Comparison of ENCODE assay signal across 27 cellular contexts in the genomic region with DNA sequence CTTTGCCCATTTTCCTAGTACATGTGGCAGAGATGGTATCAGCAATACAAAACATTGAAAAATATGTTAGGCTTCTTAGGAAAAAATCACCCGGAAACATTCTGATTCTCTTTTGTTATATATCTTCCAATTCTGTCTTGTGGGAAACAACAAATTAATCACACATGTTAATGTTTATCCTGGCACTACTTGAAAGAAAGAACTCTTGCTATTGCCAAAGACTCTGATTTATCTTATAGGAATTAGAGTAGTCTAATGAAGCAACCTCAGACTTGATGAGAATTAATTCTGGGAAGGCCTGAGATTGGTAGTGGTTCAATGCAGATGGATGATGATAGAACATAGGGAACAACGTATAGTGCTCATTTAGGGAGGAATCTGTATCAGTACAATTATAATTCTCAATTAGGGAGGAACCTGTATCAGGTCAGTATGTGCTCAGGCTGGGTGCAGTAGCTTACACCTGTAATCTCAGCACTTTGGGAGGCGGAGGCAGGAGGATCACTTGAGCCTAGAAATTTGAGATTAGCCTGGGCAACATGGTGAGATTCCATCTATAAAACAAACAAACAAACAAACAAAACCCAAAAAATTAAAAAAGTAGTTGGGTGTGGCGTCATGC. TPM values are rescaled to one million over a fixed set of nuclear protein-coding genes. Genes with fewer than 3 reads are reported as not detected.
"Had no signal": no experiment of that assay in that cellular context is flagged by ENCODE, and none has a peak within 500 bp of the region (broad histone marks: within the 10 kb centered on the region; RNA-seq: fewer than 3 reads in every experiment).

No MANE protein-coding gene starts in this region.

- H3K27me3 ChIP-seq: ascending aorta, colonic mucosa, esophagus squamous epithelium, gastrocnemius medialis, right atrium auricular region, vagina had no signal

- H3K36me3 ChIP-seq: ascending aorta, colonic mucosa, esophagus squamous epithelium, gastrocnemius medialis, left ventricle myocardium inferior, right atrium auricular region, vagina had no signal

- H3K9me3 ChIP-seq: ascending aorta, colonic mucosa, esophagus squamous epithelium, gastrocnemius medialis, left ventricle myocardium inferior, right atrium auricular region, vagina had no signal

- H3K9me3 Mint-ChIP-seq: activated CD4-positive, alpha-beta T cell treated with anti-CD3 and anti-CD28 coated beads, Interleukin-2, amount 10 ng/mL, durations not matched to agents 24 days and 14 days; activated T-cell treated with anti-CD3 and anti-CD28 coated beads, Interleukin-2, amount 50 U/mL, for 24 hours; activated T-helper 2 cell treated with anti-CD3 and anti-CD28 coated beads, Interferon-gamma antibody, Interleukin-2, Interleukin-4, amounts not matched to agents 10 μg/mL and 5 μg/mL and 100 μg/mL, durations not matched to agents 14 hours and 24 hours and 36 hours; nephron progenitor cell had no signal

- DNase-seq: activated CD4-positive, alpha-beta T cell treated with anti-CD3 and anti-CD28 coated beads, Interleukin-2, amount 10 ng/mL, durations not matched to agents 24 days and 14 days; activated CD8-positive, alpha-beta T cell treated with anti-CD3 and anti-CD28 coated beads, Interleukin-2, amount 10 ng/mL, durations not matched to agents 7 days and 5 days; activated naive CD4-positive, alpha-beta T cell treated with Interleukin-2 at 50 U/mL for 16 hours; activated naive CD8-positive, alpha-beta T cell treated with anti-CD3 and anti-CD28 coated beads, Interleukin-2, amount 10 ng/mL, durations not matched to agents 7 days and 5 days; activated T-cell treated with anti-CD3 and anti-CD28 coated beads, Interleukin-2, amount 50 U/mL, for 24 hours; central memory CD4-positive, alpha-beta T cell; colonic mucosa; esophagus squamous epithelium; gastrocnemius medialis; head of caudate nucleus; left ventricle myocardium inferior; mammary epithelial cell; nephron progenitor cell; occipital lobe; stimulated activated naive CD8-positive, alpha-beta T cell treated with anti-CD3 and anti-CD28 coated beads, Interleukin-15, amount 100 ng/mL, for 72 hours; T-cell; trophoblast cell had no signal

- H3K4me1 Mint-ChIP-seq: activated CD4-positive, alpha-beta T cell treated with anti-CD3 and anti-CD28 coated beads, Interleukin-2, amount 10 ng/mL, durations not matched to agents 24 days and 14 days; activated naive CD8-positive, alpha-beta T cell treated with anti-CD3 and anti-CD28 coated beads, Interleukin-2, amount 10 ng/mL, durations not matched to agents 7 days and 5 days; stimulated activated naive CD8-positive, alpha-beta T cell treated with anti-CD3 and anti-CD28 coated beads, Interleukin-15, amount 100 ng/mL, for 72 hours; T-cell had no signal

- H3K4me1 ChIP-seq: ascending aorta, colonic mucosa, esophagus squamous epithelium, gastrocnemius medialis, left ventricle myocardium inferior, right atrium auricular region, vagina had no signal

- H3K36me3 Mint-ChIP-seq: activated naive CD8-positive, alpha-beta T cell treated with anti-CD3 and anti-CD28 coated beads, Interleukin-2, amount 10 ng/mL, durations not matched to agents 7 days and 5 days; T-cell had no signal

- H3K4me3 Mint-ChIP-seq: activated CD4-positive, alpha-beta T cell treated with anti-CD3 and anti-CD28 coated beads, Interleukin-2, amount 10 ng/mL, durations not matched to agents 24 days and 14 days; activated CD8-positive, alpha-beta T cell treated with anti-CD3 and anti-CD28 coated beads, Interleukin-2, amount 10 ng/mL, durations not matched to agents 7 days and 5 days; activated naive CD8-positive, alpha-beta T cell treated with anti-CD3 and anti-CD28 coated beads, Interleukin-2, amount 10 ng/mL, durations not matched to agents 7 days and 5 days; activated T-cell treated with anti-CD3 and anti-CD28 coated beads, Interleukin-2, amount 50 U/mL, for 24 hours; nephron progenitor cell; stimulated activated naive CD8-positive, alpha-beta T cell treated with anti-CD3 and anti-CD28 coated beads, Interleukin-15, amount 100 ng/mL, for 72 hours; T-cell had no signal

- H3K27me3 Mint-ChIP-seq: activated CD4-positive, alpha-beta T cell treated with anti-CD3 and anti-CD28 coated beads, Interleukin-2, amount 10 ng/mL, durations not matched to agents 24 days and 14 days; activated naive CD8-positive, alpha-beta T cell treated with anti-CD3 and anti-CD28 coated beads, Interleukin-2, amount 10 ng/mL, durations not matched to agents 7 days and 5 days; activated T-cell treated with anti-CD3 and anti-CD28 coated beads, Interleukin-2, amount 50 U/mL, for 24 hours; stimulated activated naive CD8-positive, alpha-beta T cell treated with anti-CD3 and anti-CD28 coated beads, Interleukin-15, amount 100 ng/mL, for 72 hours; T-cell had no signal

- H3K4me3 ChIP-seq: ascending aorta, colonic mucosa, esophagus squamous epithelium, gastrocnemius medialis, left ventricle myocardium inferior, right atrium auricular region, skin epidermis, vagina had no signal

- H3K27ac Mint-ChIP-seq: activated CD4-positive, alpha-beta T cell treated with anti-CD3 and anti-CD28 coated beads, Interleukin-2, amount 10 ng/mL, durations not matched to agents 24 days and 14 days; activated CD8-positive, alpha-beta T cell treated with anti-CD3 and anti-CD28 coated beads, Interleukin-2, amount 10 ng/mL, durations not matched to agents 7 days and 5 days; activated naive CD8-positive, alpha-beta T cell treated with anti-CD3 and anti-CD28 coated beads, Interleukin-2, amount 10 ng/mL, durations not matched to agents 7 days and 5 days; activated T-cell treated with anti-CD3 and anti-CD28 coated beads, Interleukin-2, amount 50 U/mL, for 24 hours; activated T-helper 2 cell treated with anti-CD3 and anti-CD28 coated beads, Interferon-gamma antibody, Interleukin-2, Interleukin-4, amounts not matched to agents 10 μg/mL and 5 μg/mL and 100 μg/mL, durations not matched to agents 14 hours and 24 hours and 36 hours; nephron progenitor cell; stimulated activated naive CD8-positive, alpha-beta T cell treated with anti-CD3 and anti-CD28 coated beads, Interleukin-15, amount 100 ng/mL, for 72 hours; T-cell had no signal

- H3K27ac ChIP-seq: ascending aorta, colonic mucosa, esophagus squamous epithelium, gastrocnemius medialis, left ventricle myocardium inferior, right atrium auricular region, skin epidermis, vagina had no signal

- ATAC-seq: activated CD8-positive, alpha-beta T cell treated with anti-CD3 and anti-CD28 coated beads, Interleukin-2, amount 10 ng/mL, durations not matched to agents 7 days and 5 days; gastrocnemius medialis; SK-N-SH treated with all-trans-retinoic acid at 6 μM for 48 hours; stimulated activated naive CD8-positive, alpha-beta T cell treated with anti-CD3 and anti-CD28 coated beads, Interleukin-15, amount 100 ng/mL, for 72 hours; T-cell had no signal

RNA-seq across cellular contexts. Expression of a gene that starts 50.7 kb away (rescaled TPM):
- total RNA-seq: activated CD4-positive, alpha-beta T cell treated with anti-CD3 and anti-CD28 coated beads, Interleukin-2, amount 10 ng/mL, durations not matched to agents 24 days and 14 days; activated CD8-positive, alpha-beta T cell treated with anti-CD3 and anti-CD28 coated beads, Interleukin-2, amount 10 ng/mL, durations not matched to agents 7 days and 5 days; activated naive CD8-positive, alpha-beta T cell treated with anti-CD3 and anti-CD28 coated beads, Interleukin-2, amount 10 ng/mL, durations not matched to agents 7 days and 5 days; activated T-helper 2 cell treated with anti-CD3 and anti-CD28 coated beads, Interferon-gamma antibody, Interleukin-2, Interleukin-4, amounts not matched to agents 10 μg/mL and 5 μg/mL and 100 μg/mL, durations not matched to agents 14 hours and 24 hours and 36 hours; ascending aorta; colonic mucosa; esophagus squamous epithelium; gastrocnemius medialis; kidney epithelial cell; left ventricle myocardium inferior; mammary epithelial cell; myocyte; occipital lobe; posterior vena cava; right atrium auricular region; T-cell; temporal lobe; vagina had no signal
- polyA plus RNA-seq: mammary epithelial cell had no signal

RNA-seq across cellular contexts. Expression of a gene that starts 58.5 kb away (rescaled TPM):
- total RNA-seq: activated CD4-positive, alpha-beta T cell treated with anti-CD3 and anti-CD28 coated beads, Interleukin-2, amount 10 ng/mL, durations not matched to agents 24 days and 14 days; activated CD8-positive, alpha-beta T cell treated with anti-CD3 and anti-CD28 coated beads, Interleukin-2, amount 10 ng/mL, durations not matched to agents 7 days and 5 days; activated naive CD8-positive, alpha-beta T cell treated with anti-CD3 and anti-CD28 coated beads, Interleukin-2, amount 10 ng/mL, durations not matched to agents 7 days and 5 days; activated T-helper 2 cell treated with anti-CD3 and anti-CD28 coated beads, Interferon-gamma antibody, Interleukin-2, Interleukin-4, amounts not matched to agents 10 μg/mL and 5 μg/mL and 100 μg/mL, durations not matched to agents 14 hours and 24 hours and 36 hours had no signal
